Comparison of ENCODE assay signal across 8 cellular contexts in the genomic region with DNA sequence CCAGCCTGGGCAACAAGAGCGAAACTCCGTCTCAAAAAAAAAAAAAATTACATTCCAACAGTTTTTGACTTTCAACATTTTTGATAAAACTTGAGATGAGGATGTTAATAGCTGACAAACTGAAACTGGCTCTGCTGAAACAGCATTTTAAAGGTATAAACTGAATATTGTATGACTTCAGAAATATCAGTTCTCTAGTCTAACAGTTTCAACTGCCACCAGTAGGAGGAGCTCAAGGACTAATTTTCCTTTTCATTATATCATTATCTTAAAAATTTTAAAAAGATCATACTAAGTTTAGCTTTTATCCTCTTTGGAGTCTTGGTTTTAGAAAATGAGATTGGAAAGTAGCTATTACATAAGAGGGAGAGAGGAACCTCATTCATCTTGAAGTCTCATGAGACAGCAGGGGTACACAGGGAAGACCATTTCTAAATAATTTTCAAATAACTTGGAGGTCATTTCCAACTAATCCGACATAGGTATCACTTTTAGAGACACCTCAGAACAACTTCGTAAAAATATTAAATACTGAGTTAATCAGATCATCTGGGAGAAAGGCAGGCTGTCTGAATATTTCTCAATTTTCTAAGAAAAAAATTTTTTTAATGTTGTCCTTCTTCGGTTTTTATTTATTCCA. TPM values are rescaled to one million over a fixed set of nuclear protein-coding genes. Genes with fewer than 3 reads are reported as not detected.
A peak's percentile ranks its signal among the peaks of the same experiment; 100 is the strongest.
DNase-seq lines count a peak whose midpoint lies in the region; ATAC-seq and TF ChIP-seq lines count a peak whose summit lies in the region.

No MANE protein-coding gene starts in this region.

- H2BK5ac ChIP-seq in mesendoderm (ENCODE audit: low read length), result no peak overlapping the region

- TF ChIP-seq CTCF in RWPE1 (conservative IDR thresholded peaks at IDR 0.05; ENCODE audit: low read depth), result peak; percentile 78

- no peak overlapping the region for H4K8ac ChIP-seq in mesendoderm (ENCODE audit: low read depth, low read length)

- no peak overlapping the region for H2BK15ac ChIP-seq in mesendoderm (replicated peaks; ENCODE audit: low read depth)

- CTCF ChIA-PET in RWPE1 (lab: Yijun Ruan, JAX), result interaction anchor here (0.6 to 1.2 kb wide), 16 partner anchors 8 to 771 kb away, joined by 3 to 9 read pairs (median 6); no protein-coding TSS in a partner anchor

- ATAC-seq in GM19455 (IDR thresholded peaks at IDR 0.05; ENCODE audit: unreplicated experiment) (no peak), HG03196 (IDR thresholded peaks at IDR 0.05; ENCODE audit: unreplicated experiment) (no peak)

- H3K4me1 ChIP-seq in mesendoderm (ENCODE audit: control insufficient read depth, low read depth, low read length), result no peaks in the 10 kb centered on the region

- no peaks in the 10 kb centered on the region for H3K79me2 ChIP-seq in mesendoderm (ENCODE audit: control insufficient read depth, insufficient read depth, low read length)

- H3K9ac ChIP-seq in mesendoderm (ENCODE audit: low read length), result no peak overlapping the region

- no peaks in the 10 kb centered on the region for H3K36me3 ChIP-seq in mesendoderm (ENCODE audit: control insufficient read depth, insufficient read depth, low read length)

- no peak overlapping the region for H3K4ac ChIP-seq in mesendoderm (ENCODE audit: low read depth, low read length)

- no peak overlapping the region for H3K18ac ChIP-seq in mesendoderm (ENCODE audit: low read length)

- H3K27ac ChIP-seq in RWPE1 (no peak overlapping the region), mesendoderm (ENCODE audit: low read depth, low read length) (no peak overlapping the region)

- POLR2A ChIA-PET in RWPE1 (lab: Yijun Ruan, JAX; ENCODE audit: low non-redundant PET), result no interaction called here

- no peaks in the 10 kb centered on the region for H3K79me1 ChIP-seq in mesendoderm (ENCODE audit: low read length)

- H3K4me3 ChIP-seq in mesendoderm (ENCODE audit: low read length), result no peak overlapping the region

- DNase-seq in NCI-H524 (lab: John Stamatoyannopoulos, UW) (peak; percentile 2 to 49), NCI-H524 treated with DMSO at 0.1 percent for 48 hours (lab: John Stamatoyannopoulos, UW) (no peak), HS-27A (ENCODE audit: low read depth) (peak; percentile 41), RWPE1 (ENCODE audit: low spot score) (peak; percentile 20), mesendoderm (peak; percentile 44)
- peak; percentile 55 for DNase-seq in central memory CD4-positive, alpha-beta T cell

- H3K27me3 ChIP-seq in mesendoderm (ENCODE audit: insufficient read depth, low read length, poor library complexity), result no peaks in the 10 kb centered on the region

- no peak overlapping the region for H4K5ac ChIP-seq in mesendoderm (ENCODE audit: low read length)

- H3K23ac ChIP-seq in mesendoderm (ENCODE audit: low read length), result no peak overlapping the region

- H2BK120ac ChIP-seq in mesendoderm (ENCODE audit: low read depth, low read length), result no peak overlapping the region

- WGBS in mesendoderm (ENCODE audit: extremely low coverage, insufficient coverage, low lambda C conversion rate), result no CpG with 5 or more reads among the region's 5 CpGs

- no peak overlapping the region for H2AK5ac ChIP-seq in mesendoderm (ENCODE audit: low read length)

- no peak overlapping the region for H3K56ac ChIP-seq in mesendoderm (ENCODE audit: low read length)

- H3K4me2 ChIP-seq in mesendoderm (ENCODE audit: low read length), result no peak overlapping the region

RNA-seq across cellular contexts. Expression of gene MCM6, which starts 37.6 kb away (rescaled TPM):
- 102 TPM for polyA plus RNA-seq in mesendoderm (2013, experiment 1 of 2)
- 103 TPM for polyA plus RNA-seq in mesendoderm (2013, experiment 2 of 2)
